In the genomic region with DNA sequence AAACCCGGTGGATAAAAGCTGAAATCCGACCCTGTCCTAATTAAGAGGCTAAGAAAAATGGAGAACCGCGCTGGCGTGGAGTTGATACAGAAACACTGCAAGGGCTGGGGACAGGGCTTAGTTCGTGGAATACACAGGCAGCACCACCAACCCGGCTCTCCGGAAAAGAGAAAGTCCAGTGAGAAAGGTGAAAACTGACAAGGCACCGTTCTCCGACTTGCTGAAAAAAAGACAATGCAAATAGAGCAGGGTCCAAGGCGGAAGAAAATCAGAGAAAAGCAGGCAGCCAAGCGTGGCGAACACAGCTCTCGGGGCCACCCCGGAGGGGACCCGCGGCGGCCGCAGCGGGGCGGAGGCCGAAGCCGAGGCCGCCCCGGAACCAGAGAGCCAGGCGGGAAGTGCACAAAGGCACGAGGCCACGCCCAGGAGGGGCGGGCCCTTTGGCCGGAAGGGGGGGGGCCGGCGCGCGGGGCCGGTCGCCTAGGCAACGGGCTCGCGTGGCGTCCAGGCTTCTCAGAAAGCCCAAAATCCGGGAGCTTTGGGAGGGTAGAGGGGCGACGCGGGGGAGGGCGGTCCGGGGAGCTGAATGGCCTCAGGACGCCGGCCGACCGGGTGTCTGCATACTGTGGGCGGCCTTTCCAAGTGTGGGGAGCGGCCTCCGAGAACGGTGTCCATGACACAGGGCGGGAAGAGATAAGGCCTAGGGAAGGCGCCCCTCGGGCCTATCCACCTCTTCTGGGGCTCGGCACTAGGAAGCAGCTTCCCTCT, we compare ENCODE assay signal across 8 cellular contexts. TPM values are rescaled to one million over a fixed set of nuclear protein-coding genes. Genes with fewer than 3 reads are reported as not detected.
DNase-seq lines count a peak whose midpoint lies in the region; ATAC-seq, FAIRE-seq and TF ChIP-seq lines count a peak whose summit lies in the region.

No MANE protein-coding gene starts in this region.

- CTCF ChIA-PET in AG04450 (lab: Charles Lee): interaction anchor here (0.8 to 1.1 kb wide), 3 partner anchors 67 to 203 kb away, joined by 3 read pairs; no protein-coding TSS in a partner anchor

- peaks cover 5% of the 10 kb centered on the region; the same call in 1 of the 2 replicates for H3K9me3 ChIP-seq in AG04450 (ENCODE audit: control insufficient read depth, insufficient read depth, low read length)

- TF ChIP-seq CTCF in AG04450 (IDR thresholded peaks at IDR 0.05; ENCODE audit: low read depth, low read length): no peak

- no peaks in the 10 kb centered on the region for H3K27me3 ChIP-seq in AG04450 (ENCODE audit: control insufficient read depth, insufficient read depth, low read length)

- peak; percentile 13 for ATAC-seq in GM18873 (IDR thresholded peaks at IDR 0.05; ENCODE audit: low FRiP score, unreplicated experiment)
- peak; percentile 25 for ATAC-seq in HG03108 (IDR thresholded peaks at IDR 0.05; ENCODE audit: unreplicated experiment)

- H3K27ac ChIP-seq in AG04450 (ENCODE audit: low read depth, low read length): peak overlapping the region; percentile 100

- peak overlapping the region; percentile 96 for H3K4me3 ChIP-seq in AG04450 (ENCODE audit: low read depth, low read length)

- POLR2A ChIA-PET in AG04450 (lab: Yijun Ruan, JAX): interaction anchor here (0.6 to 1.6 kb wide), 15 partner anchors 10 to 1375 kb away, joined by 3 to 18 read pairs (median 5); no protein-coding TSS in a partner anchor

- peak; percentile 53 for DNase-seq in AG04450 (ENCODE audit: low read depth, low spot score)
- peak; percentile 83 for DNase-seq in NCI-H2196 (lab: John Stamatoyannopoulos, UW; ENCODE audit: unreplicated experiment)
- peak; percentile 74 to 80 (median 75) for DNase-seq in activated CD4-positive, CD25-positive, alpha-beta regulatory T cell (lab: John Stamatoyannopoulos, UW)
- peak; percentile 80 for DNase-seq in central memory CD4-positive, alpha-beta T cell
- DNase-seq in stimulated activated CD4-positive, alpha-beta T cell treated with anti-CD3 and anti-CD28 coated beads, Interleukin-12 subunit alpha, Interleukin-12 subunit beta, amount 100 ng/mL, for 4 hours: peak; percentile 85

- FAIRE-seq in islet of Langerhans (lab: Jason Lieb, UNC): peak; percentile 24

RNA-seq across cellular contexts. Expression of gene ING1, which starts 1.2 kb away (rescaled TPM):
- polyA plus RNA-seq in AG04450 (2011; rRNA removed): 8.7 TPM in 2 replicates
- 7.9 and 8.0 TPM in 2 replicates for polyA minus RNA-seq in AG04450 (2011; rRNA and poly(A)+ RNA removed)

RNA-seq across cellular contexts. Expression of gene CARS2, which starts 6.3 kb away (rescaled TPM):
- polyA plus RNA-seq in AG04450 (2011; rRNA removed): 49.7 and 51.5 TPM in 2 replicates
- 34.9 and 36.5 TPM in 2 replicates for polyA minus RNA-seq in AG04450 (2011; rRNA and poly(A)+ RNA removed)

Comparison
In these comparisons a context has a peak if more than half of its experiments do, and no peak if none do; other contexts are left out.
1. Peak in every context shown above with its lines: DNase-seq, ATAC-seq, H3K4me3 ChIP-seq and H3K27ac ChIP-seq.